Comparison of ENCODE assay signal across 1 cellular context in the genomic region with DNA sequence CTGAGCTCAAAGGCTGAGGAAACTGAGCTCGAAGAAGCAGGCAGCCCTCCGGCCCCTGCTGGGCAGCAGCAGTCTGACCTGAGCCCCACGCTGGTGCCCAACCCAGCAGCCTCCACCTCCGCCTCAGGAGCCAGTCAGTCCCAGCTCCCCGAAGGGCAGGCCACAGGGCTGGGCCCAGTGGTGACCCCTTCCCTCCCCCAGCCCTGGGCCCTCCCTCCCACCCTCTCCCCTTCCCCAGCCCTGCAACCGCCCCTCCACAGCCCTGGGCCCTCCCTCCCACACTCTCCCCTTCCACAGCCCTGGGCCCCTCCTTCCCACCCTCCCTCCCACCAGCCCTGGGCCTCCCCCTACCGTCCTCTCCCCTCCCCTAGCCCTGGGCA.
TF ChIP-seq lines count a peak whose summit lies in the region.

No MANE protein-coding gene starts in this region.

TF ChIP-seq in H1, 55 proteins besides CTCF, POLR2A, EP300 and RAD21:
- TF ChIP-seq CEBPB (IDR thresholded peaks at IDR 0.05; ENCODE audit: low read depth, low read length) (no peak), ZNF274 (IDR thresholded peaks at IDR 0.05; ENCODE audit: borderline replicate concordance, extremely low read depth, low read length) (no peak), EZH2 (IDR thresholded peaks at IDR 0.05; ENCODE audit: low read depth, low read length, severe bottlenecking) (no peak), EGR1 (IDR thresholded peaks at IDR 0.05; ENCODE audit: borderline replicate concordance, low read depth, low read length) (no peak), CBX8 (IDR thresholded peaks at IDR 0.05; ENCODE audit: borderline replicate concordance, low read depth, low read length) (no peak), TAF7 (optimal IDR thresholded peaks at IDR 0.05; ENCODE audit: borderline replicate concordance, low read depth, low read length) (no peak), SP1 (IDR thresholded peaks at IDR 0.05; ENCODE audit: low read depth, low read length) (no peak), POU5F1 (IDR thresholded peaks at IDR 0.05; ENCODE audit: low read depth, low read length) (no peak), CHD2 (IDR thresholded peaks at IDR 0.05; ENCODE audit: low read length) (no peak), KDM4A (IDR thresholded peaks at IDR 0.05; ENCODE audit: low read depth, low read length, severe bottlenecking) (no peak), RNF2 (IDR thresholded peaks at IDR 0.05; ENCODE audit: borderline replicate concordance, low read depth, low read length, missing control alignments, poor library complexity, severe bottlenecking) (no peak), SIRT6 (IDR thresholded peaks at IDR 0.05; ENCODE audit: low read length) (no peak), ASH2L (IDR thresholded peaks at IDR 0.05; ENCODE audit: low read length) (no peak), HDAC2 (IDR thresholded peaks at IDR 0.05; ENCODE audit: borderline replicate concordance in 1 of 2, low read depth in 2 of 2, low read length in 2 of 2) (no peak), KDM1A (IDR thresholded peaks at IDR 0.05; ENCODE audit: borderline replicate concordance, low read length) (no peak), TEAD4 (IDR thresholded peaks at IDR 0.05; ENCODE audit: low read depth, low read length) (no peak)
- TF ChIP-seq, protein P1, sequence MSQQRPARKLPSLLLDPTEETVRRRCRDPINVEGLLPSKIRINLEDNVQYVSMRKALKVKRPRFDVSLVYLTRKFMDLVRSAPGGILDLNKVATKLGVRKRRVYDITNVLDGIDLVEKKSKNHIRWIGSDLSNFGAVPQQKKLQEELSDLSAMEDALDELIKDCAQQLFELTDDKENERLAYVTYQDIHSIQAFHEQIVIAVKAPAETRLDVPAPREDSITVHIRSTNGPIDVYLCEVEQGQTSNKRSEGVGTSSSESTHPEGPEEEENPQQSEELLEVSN (IDR thresholded peaks at IDR 0.05): no peak
- TF ChIP-seq, protein P2, sequence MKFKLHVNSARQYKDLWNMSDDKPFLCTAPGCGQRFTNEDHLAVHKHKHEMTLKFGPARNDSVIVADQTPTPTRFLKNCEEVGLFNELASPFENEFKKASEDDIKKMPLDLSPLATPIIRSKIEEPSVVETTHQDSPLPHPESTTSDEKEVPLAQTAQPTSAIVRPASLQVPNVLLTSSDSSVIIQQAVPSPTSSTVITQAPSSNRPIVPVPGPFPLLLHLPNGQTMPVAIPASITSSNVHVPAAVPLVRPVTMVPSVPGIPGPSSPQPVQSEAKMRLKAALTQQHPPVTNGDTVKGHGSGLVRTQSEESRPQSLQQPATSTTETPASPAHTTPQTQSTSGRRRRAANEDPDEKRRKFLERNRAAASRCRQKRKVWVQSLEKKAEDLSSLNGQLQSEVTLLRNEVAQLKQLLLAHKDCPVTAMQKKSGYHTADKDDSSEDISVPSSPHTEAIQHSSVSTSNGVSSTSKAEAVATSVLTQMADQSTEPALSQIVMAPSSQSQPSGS (IDR thresholded peaks at IDR 0.05; ENCODE audit: low read length): no peak
TF ChIP-seq in H1: peak in this region for 0.
